Comparison of ENCODE assay signal across 10 cellular contexts in genomic region chr22:46233231-46233630, GRCh38. TPM values are rescaled to one million over a fixed set of nuclear protein-coding genes. Genes with fewer than 3 reads are reported as not detected.
DNase-seq lines count a peak whose midpoint lies in the region; ATAC-seq and TF ChIP-seq lines count a peak whose summit lies in the region.
"Had no signal": no experiment of that assay in that cellular context is flagged by ENCODE, and none has a peak within 500 bp of the region (broad histone marks: within the 10 kb centered on the region; RNA-seq: fewer than 3 reads in every experiment).

No MANE protein-coding gene starts in this region.

- peak; percentile 52 for ATAC-seq in thoracic aorta (ENCODE audit: insufficient number of reproducible peaks, low FRiP score, low read depth)
- ATAC-seq in GM18858 (IDR thresholded peaks at IDR 0.05; ENCODE audit: unreplicated experiment) = no peak

- DNase-seq in NCI-H82 (lab: John Stamatoyannopoulos, UW) (peak; percentile 20), NCI-H82 treated with DMSO at 0.1 percent for 48 hours (lab: John Stamatoyannopoulos, UW; ENCODE audit: unreplicated experiment) (no peak), brain microvascular endothelial cell (peak; percentile 25), kidney glomerular epithelial cell (lab: John Stamatoyannopoulos, UW) (peak; percentile 19), thoracic aorta (ENCODE audit: low spot score) (peak; percentile 33), DMS53 treated with DMSO at 0.1 percent for 48 hours (lab: John Stamatoyannopoulos, UW; ENCODE audit: unreplicated experiment) (no peak), iPS-NIHi11 (ENCODE audit: low spot score) (no peak)
- DNase-seq: KG1, trophoblast cell had no signal

- H3K27me3 ChIP-seq in brain microvascular endothelial cell (replicated peaks) = no peaks in the 10 kb centered on the region
- no peaks in the 10 kb centered on the region for H3K27me3 ChIP-seq in thoracic aorta (replicated peaks; ENCODE audit: insufficient read depth)

- in situ Hi-C loops in brain microvascular endothelial cell (cut with HindIII; ENCODE audit: low pct_ligation_motif_present, low sequenced_read_pairs) = no loop called here

- peaks cover 3 to 11% of the 10 kb centered on the region in 2 donors for H3K4me1 ChIP-seq in thoracic aorta (ENCODE audit: control insufficient read depth in 1 of 2, low read depth in 2 of 2)

- H3K4me3 ChIP-seq in brain microvascular endothelial cell (ENCODE audit: low read depth, low read length) = no peak overlapping the region
- no peak overlapping the region for H3K4me3 ChIP-seq in thoracic aorta

- TF ChIP-seq CTCF in brain microvascular endothelial cell (IDR thresholded peaks at IDR 0.05; ENCODE audit: low read depth, low read length, missing control alignments) (no peak), thoracic aorta (IDR thresholded peaks at IDR 0.05) (no peak)

- H3K27ac ChIP-seq in brain microvascular endothelial cell (no peak overlapping the region), thoracic aorta (no peak overlapping the region)

- H3K36me3 ChIP-seq in brain microvascular endothelial cell (replicated peaks) (no peaks in the 10 kb centered on the region), thoracic aorta (peaks cover 4% of the 10 kb centered on the region)

- no peaks in the 10 kb centered on the region for H3K9me3 ChIP-seq in thoracic aorta

RNA-seq across cellular contexts. Expression of gene CDPF1, which starts 16.9 kb away (rescaled TPM):
- 10 to 100 TPM in 1 of 2 donors, 1 to 10 TPM in 1; 8.1 to 12.4 TPM for total RNA-seq in thoracic aorta

RNA-seq across cellular contexts. Expression of gene PKDREJ, which starts 29.9 kb away (rescaled TPM):
- total RNA-seq in thoracic aorta = under 1 TPM in 1 of 2 donors, not detected in 1; under 0.01 TPM

RNA-seq across cellular contexts. Expression of gene TTC38, which starts 34.6 kb away (rescaled TPM):
- 10 to 100 TPM; 67.7 to 76.9 TPM for total RNA-seq in thoracic aorta

Comparison
In these comparisons a context has a peak if more than half of its experiments do, and no peak if none do; other contexts are left out.
1. DNase-seq: peak in NCI-H82 (single experiment), brain microvascular endothelial cell (single experiment), kidney glomerular epithelial cell (single experiment) and thoracic aorta (single experiment); none in NCI-H82 treated with DMSO at 0.1 percent for 48 hours (single experiment), DMS53 treated with DMSO at 0.1 percent for 48 hours (single experiment) and iPS-NIHi11 (single experiment).